Comparison of ENCODE assay signal across 1 cellular context in the genomic region with DNA sequence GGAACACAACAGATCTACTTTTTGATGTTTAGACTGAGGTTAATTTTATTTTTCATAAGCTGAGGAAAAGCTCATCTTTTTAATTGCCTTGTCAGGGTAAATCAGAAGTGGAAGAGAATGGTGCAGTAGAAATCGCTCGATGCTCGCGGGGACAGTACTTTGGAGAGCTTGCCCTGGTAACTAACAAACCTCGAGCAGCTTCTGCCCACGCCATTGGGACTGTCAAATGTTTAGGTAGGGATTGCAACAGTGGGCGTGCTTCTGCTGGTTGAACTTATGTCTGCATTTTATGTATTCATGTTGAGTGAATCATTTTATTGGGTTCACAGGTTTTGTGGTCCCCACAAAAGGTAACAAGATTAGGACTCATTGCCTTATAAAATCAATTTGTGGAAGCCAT.
TF ChIP-seq lines count a peak whose summit lies in the region.

No MANE protein-coding gene starts in this region.

TF ChIP-seq in HepG2, 621 proteins besides CTCF, POLR2A, EP300 and RAD21:
- TF ChIP-seq NFE2L1 (CRISPR knock-in tag; IDR thresholded peaks at IDR 0.05; ENCODE audit: borderline replicate concordance) (no peak), CBX5 (CRISPR knock-in tag; IDR thresholded peaks at IDR 0.05; ENCODE audit: borderline replicate concordance) (no peak), ZNF737 (CRISPR knock-in tag; IDR thresholded peaks at IDR 0.05; ENCODE audit: borderline replicate concordance) (no peak), CC2D1A (CRISPR knock-in tag; IDR thresholded peaks at IDR 0.05) (no peak), ZNF432 (CRISPR knock-in tag; IDR thresholded peaks at IDR 0.05; ENCODE audit: borderline replicate concordance) (no peak)
- TF ChIP-seq, protein P1, sequence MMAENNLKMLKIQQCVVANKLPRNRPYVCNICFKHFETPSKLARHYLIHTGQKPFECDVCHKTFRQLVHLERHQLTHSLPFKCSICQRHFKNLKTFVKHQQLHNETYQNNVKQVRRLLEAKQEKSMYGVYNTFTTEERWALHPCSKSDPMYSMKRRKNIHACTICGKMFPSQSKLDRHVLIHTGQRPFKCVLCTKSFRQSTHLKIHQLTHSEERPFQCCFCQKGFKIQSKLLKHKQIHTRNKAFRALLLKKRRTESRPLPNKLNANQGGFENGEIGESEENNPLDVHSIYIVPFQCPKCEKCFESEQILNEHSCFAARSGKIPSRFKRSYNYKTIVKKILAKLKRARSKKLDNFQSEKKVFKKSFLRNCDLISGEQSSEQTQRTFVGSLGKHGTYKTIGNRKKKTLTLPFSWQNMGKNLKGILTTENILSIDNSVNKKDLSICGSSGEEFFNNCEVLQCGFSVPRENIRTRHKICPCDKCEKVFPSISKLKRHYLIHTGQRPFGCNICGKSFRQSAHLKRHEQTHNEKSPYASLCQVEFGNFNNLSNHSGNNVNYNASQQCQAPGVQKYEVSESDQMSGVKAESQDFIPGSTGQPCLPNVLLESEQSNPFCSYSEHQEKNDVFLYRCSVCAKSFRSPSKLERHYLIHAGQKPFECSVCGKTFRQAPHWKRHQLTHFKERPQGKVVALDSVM (CRISPR knock-in tag; IDR thresholded peaks at IDR 0.05): no peak
